9 cellular contexts compared by ENCODE assay signal in genomic region chr17:44004077-44004760, GRCh38. TPM values are rescaled to one million over a fixed set of nuclear protein-coding genes. Genes with fewer than 3 reads are reported as not detected.
A peak's percentile ranks its signal among the peaks of the same experiment; 100 is the strongest.
DNase-seq lines count a peak whose midpoint lies in the region; TF ChIP-seq lines count a peak whose summit lies in the region.
"Had no signal": no experiment of that assay in that cellular context is flagged by ENCODE, and none has a peak within 500 bp of the region (broad histone marks: within the 10 kb centered on the region; RNA-seq: fewer than 3 reads in every experiment).

TSS of gene NAGS (plus strand) at chr17:44004622. CDS start at chr17:44004664, 42 bp downstream.

- in situ Hi-C loops in astrocyte of the cerebellum (cut with HindIII; ENCODE audit: low sequenced_read_pairs): no loop called here

- H3K27ac ChIP-seq in thymus (ENCODE audit: low read depth): no peak within 1 kb of the TSS

- H3K9me3 ChIP-seq in thymus (ENCODE audit: control insufficient read depth): no peaks in the 10 kb centered on the region

- CTCF ChIA-PET in activated naive CD4-positive, alpha-beta T cell treated with anti-CD3 and anti-CD28 coated beads, Interleukin-2, amount 10 ng/mL, durations not matched to agents 7 days and 5 days (lab: Charles Lee): no interaction called here

- peaks cover 67% of the 10 kb centered on the region for H3K27me3 Mint-ChIP-seq in activated naive CD4-positive, alpha-beta T cell treated with anti-CD3 and anti-CD28 coated beads, Interleukin-2, amount 10 ng/mL, durations not matched to agents 7 days and 5 days

- no peaks in the 10 kb centered on the region for H3K36me3 ChIP-seq in thymus (ENCODE audit: control insufficient read depth, insufficient read depth)

- H3K4me3 Mint-ChIP-seq in activated naive CD4-positive, alpha-beta T cell treated with anti-CD3 and anti-CD28 coated beads, Interleukin-2, amount 10 ng/mL, durations not matched to agents 7 days and 5 days: peak within 1 kb of the TSS; percentile 51

- TF ChIP-seq CTCF in astrocyte of the cerebellum (IDR thresholded peaks at IDR 0.05; ENCODE audit: low read depth, low read length, missing control alignments): no peak

- peaks cover 50% of the 10 kb centered on the region for H3K27me3 ChIP-seq in thymus (ENCODE audit: control insufficient read depth, insufficient read depth)

- peak; percentile 35 for DNase-seq in activated naive CD4-positive, alpha-beta T cell treated with anti-CD3 and anti-CD28 coated beads, Interleukin-2, amount 10 ng/mL, durations not matched to agents 7 days and 5 days
- DNase-seq in activated naive CD4-positive, alpha-beta T cell (lab: John Stamatoyannopoulos, UW): no peak
- DNase-seq in astrocyte of the cerebellum (ENCODE audit: low read depth): no peak
- DNase-seq in left kidney (ENCODE audit: low read depth, low spot score): peak; percentile 43
- DNase-seq in A172 (ENCODE audit: low spot score): no peak
- DNase-seq in AML-193 (lab: John Stamatoyannopoulos, UW): no peak
- no peak for DNase-seq in NCI-H1048 (lab: John Stamatoyannopoulos, UW)
- DNase-seq: caudate nucleus had no signal

- no peak within 1 kb of the TSS for H3K27ac Mint-ChIP-seq in activated naive CD4-positive, alpha-beta T cell treated with anti-CD3 and anti-CD28 coated beads, Interleukin-2, amount 10 ng/mL, durations not matched to agents 7 days and 5 days

- 16% methylated on average over 25 of the region's 25 CpGs for WGBS in thymus

- H3K9me3 Mint-ChIP-seq in activated naive CD4-positive, alpha-beta T cell treated with anti-CD3 and anti-CD28 coated beads, Interleukin-2, amount 10 ng/mL, durations not matched to agents 7 days and 5 days: no peaks in the 10 kb centered on the region

- H3K36me3 Mint-ChIP-seq in activated naive CD4-positive, alpha-beta T cell treated with anti-CD3 and anti-CD28 coated beads, Interleukin-2, amount 10 ng/mL, durations not matched to agents 7 days and 5 days: peaks cover 5% of the 10 kb centered on the region

- peaks cover 18% of the 10 kb centered on the region for H3K4me1 ChIP-seq in thymus (ENCODE audit: control insufficient read depth, insufficient read depth, low read length)

- H3K4me3 ChIP-seq in astrocyte of the cerebellum (ENCODE audit: low read depth, low read length) (peak within 1 kb of the TSS; percentile 68), thymus (ENCODE audit: low read length) (peak within 1 kb of the TSS; percentile 20)

- peaks cover 36% of the 10 kb centered on the region for H3K4me1 Mint-ChIP-seq in activated naive CD4-positive, alpha-beta T cell treated with anti-CD3 and anti-CD28 coated beads, Interleukin-2, amount 10 ng/mL, durations not matched to agents 7 days and 5 days

RNA-seq across cellular contexts. Expression of gene NAGS, which starts in this region (rescaled TPM):
- 1.6 TPM for polyA plus RNA-seq in thymus
- total RNA-seq in A172 (2014; rRNA removed; shearing (Covaris generic)): 1.1 and 1.4 TPM in 2 replicates

Comparison
In these comparisons a context has a peak if more than half of its experiments do, and no peak if none do; other contexts are left out.
1. DNase-seq: peak in activated naive CD4-positive, alpha-beta T cell treated with anti-CD3 and anti-CD28 coated beads, Interleukin-2, amount 10 ng/mL, durations not matched to agents 7 days and 5 days (single experiment) and left kidney (single experiment); none in activated naive CD4-positive, alpha-beta T cell (0 of 4), astrocyte of the cerebellum (single experiment), A172 (single experiment), AML-193 (0 of 2) and NCI-H1048 (single experiment).